29 cellular contexts compared by ENCODE assay signal in the genomic region with DNA sequence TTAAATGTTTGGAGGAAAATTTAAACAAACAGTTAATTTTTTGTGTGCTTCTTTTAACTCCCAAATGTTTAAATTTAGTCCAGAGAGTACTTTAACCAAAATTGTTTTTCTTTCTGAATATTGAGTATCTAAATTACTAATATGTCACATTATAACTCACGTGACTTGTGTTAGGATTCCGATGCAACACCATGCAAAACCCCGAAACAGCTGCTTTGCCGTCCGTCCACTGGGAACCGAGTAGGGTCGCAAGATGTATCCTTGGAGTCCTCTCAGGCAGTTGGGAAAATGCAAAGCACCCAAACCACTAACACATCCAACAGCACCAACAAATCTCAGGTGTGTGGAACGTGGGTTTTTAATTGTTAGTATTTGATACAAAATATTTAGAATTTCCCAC.
"Had no signal": no experiment of that assay in that cellular context is flagged by ENCODE, and none has a peak within 500 bp of the region (broad histone marks: within the 10 kb centered on the region; RNA-seq: fewer than 3 reads in every experiment).

No MANE protein-coding gene starts in this region.

- H3K27me3 ChIP-seq: dorsolateral prefrontal cortex, esophagus muscularis mucosa, esophagus squamous epithelium, foreskin keratinocyte, gastrocnemius medialis, gastroesophageal sphincter, heart left ventricle, heart right ventricle, hepatocyte had no signal

- H3K27me3 Mint-ChIP-seq: dendritic cell treated with granulocyte-macrophage colony-stimulating factor and Interleukin-4, amounts not matched to agents 40 ng/mL and 50 ng/mL, for 4 days; effector memory CD8-positive, alpha-beta T cell had no signal

- H3K9me3 Mint-ChIP-seq: dendritic cell treated with granulocyte-macrophage colony-stimulating factor and Interleukin-4, amounts not matched to agents 40 ng/mL and 50 ng/mL, for 4 days; effector memory CD8-positive, alpha-beta T cell; endodermal cell had no signal

- H3K27ac Mint-ChIP-seq: dendritic cell treated with granulocyte-macrophage colony-stimulating factor and Interleukin-4, amounts not matched to agents 40 ng/mL and 50 ng/mL, for 4 days; endodermal cell had no signal

- H3K4me1 ChIP-seq: esophagus muscularis mucosa, esophagus squamous epithelium, foreskin keratinocyte, gastrocnemius medialis, gastroesophageal sphincter, heart right ventricle had no signal

- H3K4me3 Mint-ChIP-seq: dendritic cell treated with granulocyte-macrophage colony-stimulating factor and Interleukin-4, amounts not matched to agents 40 ng/mL and 50 ng/mL, for 4 days; effector memory CD8-positive, alpha-beta T cell; endodermal cell had no signal

- H2AFZ ChIP-seq: hepatocyte had no signal

- H3K9me3 ChIP-seq: esophagus muscularis mucosa, esophagus squamous epithelium, gastrocnemius medialis, gastroesophageal sphincter, heart left ventricle, heart right ventricle had no signal

- H3K27ac ChIP-seq: coronary artery, dorsolateral prefrontal cortex, epithelial cell of prostate, esophagus muscularis mucosa, esophagus squamous epithelium, foreskin keratinocyte, gastrocnemius medialis, gastroesophageal sphincter, heart left ventricle, heart right ventricle, hepatocyte had no signal

- DNase-seq: cortex of kidney; dermis blood vessel endothelial cell; dorsolateral prefrontal cortex; effector CD4-positive, alpha-beta T cell; effector CD8-positive, alpha-beta T cell; effector memory CD4-positive, alpha-beta T cell; effector memory CD8-positive, alpha-beta T cell; endodermal cell; erythroblast; esophagus squamous epithelium; foreskin fibroblast; foreskin keratinocyte; foreskin melanocyte; gastrocnemius medialis; glutamatergic neuron; head of caudate nucleus; heart left ventricle; hippocampal formation had no signal

- H3K4me2 ChIP-seq: hepatocyte had no signal

- H3K79me2 ChIP-seq: hepatocyte had no signal

- H3K4me3 ChIP-seq: coronary artery, dorsolateral prefrontal cortex, esophagus muscularis mucosa, esophagus squamous epithelium, gastrocnemius medialis, gastroesophageal sphincter, heart left ventricle, heart right ventricle, hepatocyte had no signal

- ATAC-seq: effector memory CD8-positive, alpha-beta T cell; esophagus mucosa; foreskin keratinocyte; gastrocnemius medialis; gastroesophageal sphincter had no signal

- FAIRE-seq: endometrium, endothelial cell of umbilical vein, frontal cortex had no signal

- H3K4me1 Mint-ChIP-seq: endodermal cell had no signal
